ENCODE assay signal across 21 cellular contexts in the genomic region with DNA sequence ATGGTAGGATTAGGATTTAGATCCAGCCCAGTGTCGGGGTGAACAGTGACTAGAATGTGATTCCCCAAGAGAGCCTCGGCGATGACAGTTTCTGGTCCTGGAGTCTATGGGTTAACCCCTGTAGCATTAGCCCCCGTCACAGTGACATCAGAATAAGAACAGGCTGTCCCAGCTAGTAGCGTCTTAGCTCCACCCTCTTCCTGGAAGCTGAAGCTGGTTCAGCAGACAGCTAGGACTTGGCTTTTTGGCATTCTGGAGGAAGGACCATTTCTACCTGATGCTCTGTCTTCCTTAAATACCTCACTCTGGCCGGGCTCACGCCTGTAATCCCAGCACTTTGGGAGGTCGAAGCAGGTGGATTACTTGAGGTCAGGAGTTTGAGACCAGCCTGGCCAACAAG. TPM values are rescaled to one million over a fixed set of nuclear protein-coding genes. Genes with fewer than 3 reads are reported as not detected.
DNase-seq lines count a peak whose midpoint lies in the region; ATAC-seq and TF ChIP-seq lines count a peak whose summit lies in the region.
"Had no signal": no experiment of that assay in that cellular context is flagged by ENCODE, and none has a peak within 500 bp of the region (broad histone marks: within the 10 kb centered on the region; RNA-seq: fewer than 3 reads in every experiment).

No MANE protein-coding gene starts in this region.

- TF ChIP-seq CTCF in omental fat pad (IDR thresholded peaks at IDR 0.05), result no peak
- TF ChIP-seq CTCF in uterus (IDR thresholded peaks at IDR 0.05), result no peak
- no peak for TF ChIP-seq CTCF in osteocyte (IDR thresholded peaks at IDR 0.05)

- no peak overlapping the region for H3K4me3 Mint-ChIP-seq in activated naive CD8-positive, alpha-beta T cell treated with anti-CD3 and anti-CD28 coated beads for 36 hours
- H3K4me3 Mint-ChIP-seq in activated naive CD8-positive, alpha-beta T cell treated with anti-CD3 and anti-CD28 coated beads, Interleukin-2, amount 50 U/mL, for 24 hours, result no peak overlapping the region
- no peak overlapping the region for H3K4me3 Mint-ChIP-seq in osteocyte (ENCODE audit: unreplicated experiment)
- H3K4me3 Mint-ChIP-seq: IgD-negative memory B cell; T-helper 2 cell treated with Interferon-gamma antibody and Interleukin-4, amounts not matched to agents 5 μg/mL and 100 μg/mL, for 36 hours had no signal

- peak in 1 of 2 donors; percentile 34 for TF ChIP-seq POLR2A in uterus (IDR thresholded peaks at IDR 0.05)

- no peaks in the 10 kb centered on the region for H3K36me3 ChIP-seq in uterus

- H3K27ac ChIP-seq in uterus, result peak overlapping the region; percentile 77 to 99
- H3K27ac ChIP-seq: A549 had no signal

- H3K4me1 ChIP-seq in uterus, result peaks cover 9 to 12% of the 10 kb centered on the region in 2 donors

- peaks cover 45% of the 10 kb centered on the region for H3K4me1 Mint-ChIP-seq in activated naive CD8-positive, alpha-beta T cell treated with anti-CD3 and anti-CD28 coated beads for 36 hours
- H3K4me1 Mint-ChIP-seq in activated naive CD8-positive, alpha-beta T cell treated with anti-CD3 and anti-CD28 coated beads, Interleukin-2, amount 50 U/mL, for 24 hours, result peaks cover 49% of the 10 kb centered on the region
- peaks cover 24% of the 10 kb centered on the region for H3K4me1 Mint-ChIP-seq in osteocyte (ENCODE audit: unreplicated experiment)

- H3K27ac Mint-ChIP-seq in activated naive CD8-positive, alpha-beta T cell treated with anti-CD3 and anti-CD28 coated beads for 36 hours, result peak overlapping the region; percentile 66
- no peak overlapping the region for H3K27ac Mint-ChIP-seq in activated naive CD8-positive, alpha-beta T cell treated with anti-CD3 and anti-CD28 coated beads, Interleukin-2, amount 50 U/mL, for 24 hours
- H3K27ac Mint-ChIP-seq in osteocyte (ENCODE audit: unreplicated experiment), result no peak overlapping the region
- H3K27ac Mint-ChIP-seq: IgD-negative memory B cell; T-helper 2 cell treated with Interferon-gamma antibody and Interleukin-4, amounts not matched to agents 5 μg/mL and 100 μg/mL, for 36 hours had no signal

- no peaks in the 10 kb centered on the region for H3K9me3 Mint-ChIP-seq in activated naive CD8-positive, alpha-beta T cell treated with anti-CD3 and anti-CD28 coated beads for 36 hours
- no peaks in the 10 kb centered on the region for H3K9me3 Mint-ChIP-seq in activated naive CD8-positive, alpha-beta T cell treated with anti-CD3 and anti-CD28 coated beads, Interleukin-2, amount 50 U/mL, for 24 hours
- H3K9me3 Mint-ChIP-seq in osteocyte (ENCODE audit: unreplicated experiment), result no peaks in the 10 kb centered on the region
- H3K9me3 Mint-ChIP-seq: IgD-negative memory B cell; T-helper 2 cell treated with Interferon-gamma antibody and Interleukin-4, amounts not matched to agents 5 μg/mL and 100 μg/mL, for 36 hours had no signal

- ATAC-seq in activated naive CD8-positive, alpha-beta T cell treated with anti-CD3 and anti-CD28 coated beads, Interleukin-2, amount 50 U/mL, for 24 hours, result no peak
- ATAC-seq in omental fat pad (ENCODE audit: low FRiP score) (peak; percentile 13), GM19467 (IDR thresholded peaks at IDR 0.05; ENCODE audit: unreplicated experiment) (no peak)
- ATAC-seq: A549 had no signal

- intact Hi-C loops in cardiac septum (cut with DNase I), result no loop called here
- intact Hi-C loops in uterus (cut with DNase I; ENCODE audit: low total_unique reads), result no loop called here

- H3K4me3 ChIP-seq in uterus, result no peak overlapping the region
- H3K4me3 ChIP-seq: A549 had no signal

- no peak for DNase-seq in activated naive CD8-positive, alpha-beta T cell treated with anti-CD3 and anti-CD28 coated beads for 36 hours
- no peak for DNase-seq in activated naive CD8-positive, alpha-beta T cell treated with anti-CD3 and anti-CD28 coated beads, Interleukin-2, amount 50 U/mL, for 24 hours
- DNase-seq in cardiac septum (ENCODE audit: low spot score), result peak; percentile 78
- no peak for DNase-seq in omental fat pad (ENCODE audit: low spot score)
- peak; percentile 60 to 77 for DNase-seq in uterus
- no peak for DNase-seq in osteocyte (ENCODE audit: extremely low spot score, unreplicated experiment)
- DNase-seq in RKO (ENCODE audit: low spot score), result no peak
- DNase-seq: activated CD4-positive, alpha-beta T cell treated with anti-CD3 and anti-CD28 coated beads, Interleukin-2, amount 50 U/mL, for 1 hour; activated effector memory CD4-positive, alpha-beta T cell treated with anti-CD3 and anti-CD28 coated beads, Interleukin-2, amount 50 U/mL, for 16 hours; Calu3; cerebellar nuclear complex; NCI-H1436 treated with DMSO at 0.1 percent for 48 hours; NCI-H524 treated with DMSO at 0.1 percent for 48 hours; RPMI8226 had no signal

- H3K27me3 ChIP-seq in uterus, result no peaks in the 10 kb centered on the region

- no peaks in the 10 kb centered on the region for H3K27me3 Mint-ChIP-seq in activated naive CD8-positive, alpha-beta T cell treated with anti-CD3 and anti-CD28 coated beads for 36 hours
- H3K27me3 Mint-ChIP-seq in activated naive CD8-positive, alpha-beta T cell treated with anti-CD3 and anti-CD28 coated beads, Interleukin-2, amount 50 U/mL, for 24 hours, result no peaks in the 10 kb centered on the region
- H3K27me3 Mint-ChIP-seq in osteocyte (ENCODE audit: unreplicated experiment), result no peaks in the 10 kb centered on the region
- H3K27me3 Mint-ChIP-seq: IgD-negative memory B cell had no signal

- H3K36me3 Mint-ChIP-seq in activated naive CD8-positive, alpha-beta T cell treated with anti-CD3 and anti-CD28 coated beads for 36 hours, result peaks cover 39% of the 10 kb centered on the region
- H3K36me3 Mint-ChIP-seq in activated naive CD8-positive, alpha-beta T cell treated with anti-CD3 and anti-CD28 coated beads, Interleukin-2, amount 50 U/mL, for 24 hours (ENCODE audit: low read depth), result peaks cover 52% of the 10 kb centered on the region
- peaks cover 39% of the 10 kb centered on the region for H3K36me3 Mint-ChIP-seq in osteocyte (ENCODE audit: unreplicated experiment)

- H3K9me3 ChIP-seq in uterus, result no peaks in the 10 kb centered on the region
- H3K9me3 ChIP-seq: A549 had no signal

RNA-seq across cellular contexts. Expression of a gene that starts 5.0 kb away (rescaled TPM):
- total RNA-seq in activated naive CD8-positive, alpha-beta T cell treated with anti-CD3 and anti-CD28 coated beads for 36 hours, result 10 to 100 TPM; 87.7 to 95.8 TPM
- total RNA-seq in cardiac septum, result 253 TPM
- 100 to 1,000 TPM in 3 of 4 donors, 10 to 100 TPM in 1; 89.4 to 136 (median 122) TPM for total RNA-seq in omental fat pad
- 100 to 1,000 TPM in 1 of 4 donors, 10 to 100 TPM in 3; 43.8 to 107 (median 93.9) TPM for total RNA-seq in uterus
- 82.0 and 82.5 TPM in 2 replicates for total RNA-seq in osteocyte

RNA-seq across cellular contexts. Expression of a gene that starts 7.9 kb away (rescaled TPM):
- total RNA-seq in activated naive CD8-positive, alpha-beta T cell treated with anti-CD3 and anti-CD28 coated beads for 36 hours, result 1 to 10 TPM; 1.2 to 3.0 TPM
- total RNA-seq in cardiac septum (11.4 TPM), omental fat pad (100 to 1,000 TPM in 3 of 4 donors, 10 to 100 TPM in 1; 96.3 to 346 (median 179) TPM), uterus (10 to 100 TPM in 3 of 4 donors, 1 to 10 TPM in 1; 1.3 to 39.4 (median 12.6) TPM), osteocyte (not detected in 2 replicates)
- total RNA-seq: Calu3 had no signal

RNA-seq across cellular contexts. Expression of a gene that starts 8.3 kb away (rescaled TPM):
- 1 to 10 TPM; 2.5 to 3.8 TPM for total RNA-seq in activated naive CD8-positive, alpha-beta T cell treated with anti-CD3 and anti-CD28 coated beads for 36 hours
- total RNA-seq in cardiac septum (24.0 TPM), omental fat pad (100 to 1,000 TPM in 2 of 4 donors, 10 to 100 TPM in 2; 38.5 to 238 (median 121) TPM), uterus (10 to 100 TPM in 3 of 4 donors, 1 to 10 TPM in 1; 1.3 to 41.5 (median 10.9) TPM), osteocyte (1.2 TPM in 2 replicates)
- total RNA-seq: Calu3 had no signal

RNA-seq across cellular contexts. Expression of a gene that starts 16.3 kb away (rescaled TPM):
- not detected for total RNA-seq in activated naive CD8-positive, alpha-beta T cell treated with anti-CD3 and anti-CD28 coated beads for 36 hours
- total RNA-seq in cardiac septum (not detected), omental fat pad (not detected), uterus (not detected), osteocyte (not detected in 2 replicates)
- total RNA-seq: Calu3, lower leg skin, posterior vena cava, subcutaneous adipose tissue had no signal

RNA-seq across cellular contexts. Expression of a gene that starts 18.7 kb away (rescaled TPM):
- total RNA-seq in activated naive CD8-positive, alpha-beta T cell treated with anti-CD3 and anti-CD28 coated beads for 36 hours, result 10 to 100 TPM; 26.3 to 26.4 TPM
- total RNA-seq in cardiac septum (34.1 TPM), omental fat pad (10 to 100 TPM in 3 of 4 donors, 1 to 10 TPM in 1; 9.6 to 15.4 (median 13.4) TPM), uterus (10 to 100 TPM in 1 of 4 donors, 1 to 10 TPM in 3; 2.6 to 13.2 (median 7.3) TPM), osteocyte (8.6 and 10.3 TPM in 2 replicates)

Comparison
In these comparisons a context has a peak if more than half of its experiments do, and no peak if none do; other contexts are left out.
1. DNase-seq: peak in cardiac septum (single experiment) and uterus (2 of 2); none in activated naive CD8-positive, alpha-beta T cell treated with anti-CD3 and anti-CD28 coated beads for 36 hours (single experiment), activated naive CD8-positive, alpha-beta T cell treated with anti-CD3 and anti-CD28 coated beads, Interleukin-2, amount 50 U/mL, for 24 hours (single experiment), omental fat pad (single experiment), osteocyte (single experiment) and RKO (single experiment).